Comparison of ENCODE assay signal across 3 cellular contexts in the genomic region with DNA sequence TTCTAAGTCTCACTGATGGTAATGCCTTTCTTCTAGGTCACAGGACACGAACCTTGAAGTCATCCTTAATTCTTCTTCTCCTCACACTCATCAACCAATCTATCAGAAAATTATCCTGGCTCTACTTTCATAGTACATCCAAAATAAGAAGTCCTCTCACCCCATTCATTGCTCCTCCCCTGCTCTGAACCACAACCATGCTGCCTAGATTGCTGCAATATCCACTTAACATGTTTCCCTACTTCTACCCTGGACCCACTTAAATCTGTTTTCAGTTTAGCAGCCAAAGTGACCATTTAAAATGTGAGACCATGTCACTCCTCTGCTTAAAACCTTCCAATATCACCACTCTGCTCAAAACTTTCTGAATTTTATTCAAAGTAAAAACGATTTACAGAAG.
"Had no signal": no experiment of that assay in that cellular context is flagged by ENCODE, and none has a peak within 500 bp of the region (broad histone marks: within the 10 kb centered on the region; RNA-seq: fewer than 3 reads in every experiment).

No MANE protein-coding gene starts in this region.

- H3K4me3 ChIP-seq: GM12878 had no signal

- DNase-seq: GDM1, GF-D8 had no signal

- ATAC-seq: GM12878 had no signal
